1 cellular context compared by ENCODE assay signal in genomic region chr2:99317873-99318200, GRCh38. TPM values are rescaled to one million over a fixed set of nuclear protein-coding genes. Genes with fewer than 3 reads are reported as not detected.
"Had no signal": no experiment of that assay in that cellular context is flagged by ENCODE, and none has a peak within 500 bp of the region (broad histone marks: within the 10 kb centered on the region; RNA-seq: fewer than 3 reads in every experiment).

No MANE protein-coding gene starts in this region.

RNA-seq across cellular contexts. Expression of gene LYG1, which starts 16.8 kb away (rescaled TPM):
- total RNA-seq: glomerular endothelial cell had no signal
